Comparison of ENCODE assay signal across 8 cellular contexts in the genomic region with DNA sequence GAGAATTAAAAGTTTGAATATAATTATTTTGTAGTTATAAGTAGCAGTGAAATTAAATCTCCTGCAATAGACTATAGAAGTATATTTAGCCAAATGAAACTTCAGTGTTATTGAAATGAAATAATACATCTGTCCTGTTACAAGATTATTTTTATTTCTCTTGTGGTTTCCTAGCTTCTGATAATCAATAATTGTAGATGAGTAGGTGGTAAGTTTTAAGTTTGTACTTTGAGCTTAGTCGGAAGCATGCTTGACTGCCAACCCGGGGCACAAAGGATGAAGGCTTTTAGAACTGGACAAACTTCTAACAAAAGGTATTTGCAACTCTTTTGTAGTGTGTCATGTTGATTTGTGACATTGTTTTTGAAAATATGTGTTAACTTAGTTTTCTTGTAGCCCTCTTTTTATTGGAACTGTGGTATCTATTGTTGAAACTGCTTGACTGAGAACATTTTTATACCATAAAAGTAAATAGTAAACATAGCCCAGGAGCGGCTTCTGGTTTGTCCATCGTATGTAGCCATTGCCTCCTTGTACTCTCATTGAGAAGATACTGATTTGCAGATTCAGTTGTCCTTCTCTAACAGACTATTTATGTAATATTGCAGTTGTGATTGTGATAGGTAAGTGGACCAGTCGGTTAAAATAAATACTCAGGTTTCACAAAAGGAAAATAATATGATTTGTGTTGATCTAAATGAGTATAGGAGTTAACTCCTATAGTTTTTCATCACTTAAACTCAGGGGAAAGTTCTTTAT. TPM values are rescaled to one million over a fixed set of nuclear protein-coding genes. Genes with fewer than 3 reads are reported as not detected.
A peak's percentile ranks its signal among the peaks of the same experiment; 100 is the strongest.
DNase-seq lines count a peak whose midpoint lies in the region; FAIRE-seq and TF ChIP-seq lines count a peak whose summit lies in the region.

No MANE protein-coding gene starts in this region.

- no peak for FAIRE-seq in endothelial cell of umbilical vein (lab: Jason Lieb, UNC)

- no peak overlapping the region for H3K9ac ChIP-seq in OCI-LY3 (ENCODE audit: low read length)
- H3K9ac ChIP-seq in endothelial cell of umbilical vein (replicated peaks; ENCODE audit: extremely low read depth, insufficient read depth, low read length) = peak overlapping the region; percentile 83
- H3K9ac ChIP-seq in trophoblast cell (ENCODE audit: low read length) = no peak overlapping the region
- no peak overlapping the region for H3K9ac ChIP-seq in MM.1S (ENCODE audit: low read length)

- H3K4me1 ChIP-seq in OCI-LY3 (ENCODE audit: low read length) (peaks cover 37% of the 10 kb centered on the region), endothelial cell of umbilical vein (ENCODE audit: control insufficient read depth, extremely low read depth, insufficient read depth, low read length) (peaks cover 33% of the 10 kb centered on the region), trophoblast cell (ENCODE audit: control insufficient read depth in 1 of 2, insufficient read depth in 2 of 2, low read length in 2 of 2) (peaks cover 4 to 6% of the 10 kb centered on the region in 2 experiments), MM.1S (ENCODE audit: low read length) (peaks cover 18% of the 10 kb centered on the region)

- peak overlapping the region; percentile 89 for H3K4ac ChIP-seq in trophoblast cell (ENCODE audit: low read depth, low read length)

- H2AK5ac ChIP-seq in trophoblast cell (ENCODE audit: low read length) = no peak overlapping the region

- H2AFZ ChIP-seq in OCI-LY3 (ENCODE audit: low read depth, low read length) (no peak overlapping the region), endothelial cell of umbilical vein (ENCODE audit: low read depth, low read length) (no peak overlapping the region), trophoblast cell (ENCODE audit: insufficient read depth, low read length, poor library complexity) (no peak overlapping the region), MM.1S (ENCODE audit: low read length) (no peak overlapping the region)

- CTCF ChIA-PET in endothelial cell of umbilical vein (lab: Charles Lee) (interaction anchor here (0.7 to 1.9 kb wide), 7 partner anchors 11 to 678 kb away, joined by 3 to 5 read pairs (median 3); a partner anchor contains a TSS), RWPE1 (lab: Yijun Ruan, JAX) (interaction anchor here (0.6 to 0.8 kb wide), 6 partner anchors 66 to 677 kb away, joined by 3 to 9 read pairs (median 4); a partner anchor contains a TSS)

- no peaks in the 10 kb centered on the region for H3K9me1 ChIP-seq in endothelial cell of umbilical vein (replicated peaks; ENCODE audit: control insufficient read depth, extremely low read depth, insufficient read depth, low read length)

- peaks cover 8% of the 10 kb centered on the region; the same call in 1 of the 2 replicates for H3K27me3 ChIP-seq in OCI-LY3 (ENCODE audit: low read depth, low read length)
- H3K27me3 ChIP-seq in endothelial cell of umbilical vein (ENCODE audit: control insufficient read depth in 2 of 2, insufficient read depth in 2 of 2, low read length in 2 of 2) = peaks cover 0 to 2% of the 10 kb centered on the region in 2 experiments
- no peaks in the 10 kb centered on the region for H3K27me3 ChIP-seq in trophoblast cell (ENCODE audit: insufficient read depth, low read length)
- H3K27me3 ChIP-seq in MM.1S (replicated peaks; ENCODE audit: insufficient read depth, low read length) = no peaks in the 10 kb centered on the region

- WGBS in trophoblast cell (ENCODE audit: extremely low coverage, insufficient coverage, insufficient read length) = no CpG with 5 or more reads among the region's 5 CpGs

- no peak for TF ChIP-seq POLR2A in endothelial cell of umbilical vein (IDR thresholded peaks at IDR 0.05; ENCODE audit: low read depth, low read length)

- intact Hi-C loops in endothelial cell of umbilical vein (cut with micrococcal nuclease) = loop anchor here (2.0 to 10.0 kb wide), 8 partner anchors 29 to 1270 kb away; a partner anchor contains a TSS

- H3K18ac ChIP-seq in trophoblast cell (ENCODE audit: low read length) = no peak overlapping the region

- H3K27ac ChIP-seq in OCI-LY3 (ENCODE audit: low read length) (no peak overlapping the region), endothelial cell of umbilical vein (ENCODE audit: insufficient read depth, low read depth, low read length) (peak overlapping the region; percentile 50), trophoblast cell (ENCODE audit: low read depth, low read length) (peak overlapping the region; percentile 25), MM.1S (ENCODE audit: low read length) (no peak overlapping the region), RWPE1 (no peak overlapping the region)

- H3K4me2 ChIP-seq in OCI-LY3 (ENCODE audit: low read length) (peak overlapping the region; percentile 87), endothelial cell of umbilical vein (ENCODE audit: insufficient read depth, low read length) (peak overlapping the region; percentile 98), trophoblast cell (ENCODE audit: low read length) (peak overlapping the region; percentile 68), MM.1S (ENCODE audit: low read depth, low read length) (no peak overlapping the region; the same call in 1 of the 2 replicates)

- H4K91ac ChIP-seq in trophoblast cell (ENCODE audit: low read depth, low read length) = no peak overlapping the region

- H2BK120ac ChIP-seq in trophoblast cell (ENCODE audit: insufficient read depth, low read length, poor library complexity) = no peak overlapping the region

- no peak overlapping the region for H4K12ac ChIP-seq in trophoblast cell (ENCODE audit: low read depth, low read length)

- peaks cover 4% of the 10 kb centered on the region; the same call in 1 of the 2 replicates for H3F3A ChIP-seq in MM.1S (ENCODE audit: insufficient read depth, low read length)

- H3K4me3 ChIP-seq in GM12864 (ENCODE audit: low read depth, low read length) (peak overlapping the region; percentile 38), OCI-LY3 (ENCODE audit: low read length) (peak overlapping the region; percentile 95), endothelial cell of umbilical vein (replicated peaks in 1 of 3; ENCODE audit: insufficient read depth in 1 of 3, low read depth in 1 of 3, low read length in 3 of 3) (peak overlapping the region in 2 of 3 experiments; percentile 83 to 90), trophoblast cell (ENCODE audit: low read depth, low read length) (no peak overlapping the region), MM.1S (ENCODE audit: low read length) (no peak overlapping the region)

- no peak overlapping the region for H4K8ac ChIP-seq in trophoblast cell (ENCODE audit: low read depth, low read length)

- H3K79me2 ChIP-seq in OCI-LY3 (ENCODE audit: low read length) (peaks cover 79% of the 10 kb centered on the region), endothelial cell of umbilical vein (ENCODE audit: control insufficient read depth, insufficient read depth, low read length) (peaks cover 78% of the 10 kb centered on the region), trophoblast cell (ENCODE audit: control insufficient read depth, insufficient read depth, low read length, poor library complexity) (peaks cover 26% of the 10 kb centered on the region), MM.1S (ENCODE audit: low read length) (peaks cover 76% of the 10 kb centered on the region)

- no peaks in the 10 kb centered on the region for H3K9me2 ChIP-seq in MM.1S (replicated peaks; ENCODE audit: insufficient read depth, low read length)

- dilution Hi-C loops in endothelial cell of umbilical vein (cut with MboI; ENCODE audit: extremely low pct_ligation_motif_present, low sequenced_read_pairs) = no loop called here

- H3K79me1 ChIP-seq in trophoblast cell (ENCODE audit: low read length) = peaks cover 19% of the 10 kb centered on the region

- no TSS peak for BruUV-seq in endothelial cell of umbilical vein (replicated peaks; lab: Mats Ljungman, UMichigan)

- H3K36me3 ChIP-seq in OCI-LY3 (replicated peaks; ENCODE audit: low read depth, low read length) (no peaks in the 10 kb centered on the region), endothelial cell of umbilical vein (ENCODE audit: control insufficient read depth in 2 of 2, extremely low read depth in 1 of 2, insufficient read depth in 2 of 2, low read length in 2 of 2) (no peaks in the 10 kb centered on the region), trophoblast cell (ENCODE audit: control insufficient read depth in 1 of 2, insufficient read depth in 2 of 2, low read length in 2 of 2) (peaks cover 3% of the 10 kb centered on the region in 2 experiments), MM.1S (replicated peaks; ENCODE audit: insufficient read depth, low read length) (no peaks in the 10 kb centered on the region)

- no peaks in the 10 kb centered on the region for H3K9me3 ChIP-seq in OCI-LY3 (ENCODE audit: insufficient read depth, low read length)
- H3K9me3 ChIP-seq in endothelial cell of umbilical vein (replicated peaks; ENCODE audit: control insufficient read depth, insufficient read depth, low read length) = no peaks in the 10 kb centered on the region
- no peaks in the 10 kb centered on the region for H3K9me3 ChIP-seq in trophoblast cell (ENCODE audit: insufficient read depth, low read depth, low read length)
- no peaks in the 10 kb centered on the region for H3K9me3 ChIP-seq in MM.1S (replicated peaks; ENCODE audit: insufficient read depth, low read length)

- H3K14ac ChIP-seq in trophoblast cell (ENCODE audit: low read length) = no peak overlapping the region

- no peak overlapping the region for H2BK5ac ChIP-seq in trophoblast cell (ENCODE audit: low read depth, low read length, poor library complexity)

- H2BK12ac ChIP-seq in trophoblast cell (ENCODE audit: low read length) = no peak overlapping the region

- POLR2A ChIA-PET in endothelial cell of umbilical vein (lab: Charles Lee) = interaction anchor here (0.6 to 1.4 kb wide), 2 partner anchors 11 kb away, joined by 3 read pairs; no protein-coding TSS in a partner anchor
- POLR2A ChIA-PET in RWPE1 (lab: Yijun Ruan, JAX; ENCODE audit: low non-redundant PET) = no interaction called here

- TF ChIP-seq CTCF in GM12864 (IDR thresholded peaks at IDR 0.05; ENCODE audit: low read depth, low read length, missing control alignments) (no peak), OCI-LY3 (IDR thresholded peaks at IDR 0.05; ENCODE audit: low read depth, low read length) (no peak), endothelial cell of umbilical vein (IDR thresholded peaks at IDR 0.05; ENCODE audit: extremely low read depth in 1 of 2, insufficient read depth in 1 of 2, low read depth in 1 of 2, low read length in 2 of 2) (no peak), MM.1S (IDR thresholded peaks at IDR 0.05; ENCODE audit: low read length) (no peak), RWPE1 (conservative IDR thresholded peaks at IDR 0.05; ENCODE audit: low read depth) (no peak)

- H4K20me1 ChIP-seq in OCI-LY3 (ENCODE audit: insufficient read depth, low read length) (peaks cover 73% of the 10 kb centered on the region), endothelial cell of umbilical vein (replicated peaks; ENCODE audit: control insufficient read depth, extremely low read depth, insufficient read depth, low read length) (peaks cover 38% of the 10 kb centered on the region), MM.1S (ENCODE audit: insufficient read depth, low read length) (peaks cover 53% of the 10 kb centered on the region)

- H3K23ac ChIP-seq in trophoblast cell (ENCODE audit: low read length) = no peak overlapping the region

- DNase-seq in GM12864 (ENCODE audit: low read depth) (no peak), endothelial cell of umbilical vein (ENCODE audit: low read depth, low spot score) (peak; percentile 47), trophoblast cell (peak; percentile 6 to 30), NCI-H2081 treated with DMSO at 0.1 percent for 48 hours (lab: John Stamatoyannopoulos, UW) (no peak), MM.1S (no peak), RWPE1 (ENCODE audit: low spot score) (no peak)
- no peak for DNase-seq in effector CD4-positive, alpha-beta T cell

RNA-seq across cellular contexts. Expression of a gene that starts 2.9 kb away (rescaled TPM):
- 513 and 566 TPM in 2 replicates for total RNA-seq in endothelial cell of umbilical vein
- 906 and 920 TPM in 2 replicates for polyA plus RNA-seq in endothelial cell of umbilical vein
- polyA plus RNA-seq in endothelial cell of umbilical vein (2011; cell fraction: cytosol; rRNA removed) = 475 and 525 TPM in 2 replicates
- polyA plus RNA-seq in endothelial cell of umbilical vein (2011; cell fraction: nucleus; rRNA removed) = 1,001 and 1,036 TPM in 2 replicates
- polyA plus RNA-seq in endothelial cell of umbilical vein (2012) = 282 and 393 TPM in 2 replicates
- polyA minus RNA-seq in endothelial cell of umbilical vein = 3,186 and 3,245 TPM in 2 replicates
- 232 TPM for polyA minus RNA-seq in endothelial cell of umbilical vein (2011; cell fraction: cytosol; rRNA and poly(A)+ RNA removed)
- polyA minus RNA-seq in endothelial cell of umbilical vein (2011; cell fraction: nucleus; rRNA and poly(A)+ RNA removed) = 917 and 1,217 TPM in 2 replicates
- 1,013 and 1,027 TPM in 2 replicates for polyA plus RNA-seq in trophoblast cell (2013)

Comparison
In these comparisons a context has a peak if more than half of its experiments do, and no peak if none do; other contexts are left out.
1. DNase-seq: peak in endothelial cell of umbilical vein (single experiment) and trophoblast cell (2 of 2); none in GM12864 (single experiment), NCI-H2081 treated with DMSO at 0.1 percent for 48 hours (single experiment), MM.1S (single experiment), RWPE1 (single experiment) and effector CD4-positive, alpha-beta T cell (single experiment).
2. H3K4me3 ChIP-seq: peak in GM12864 (single experiment), OCI-LY3 (single experiment) and endothelial cell of umbilical vein (2 of 3); none in trophoblast cell (single experiment) and MM.1S (single experiment).
3. H3K27ac ChIP-seq: peak in endothelial cell of umbilical vein (single experiment) and trophoblast cell (single experiment); none in OCI-LY3 (single experiment), MM.1S (single experiment) and RWPE1 (single experiment).